Comparison of ENCODE assay signal across 18 cellular contexts in the genomic region with DNA sequence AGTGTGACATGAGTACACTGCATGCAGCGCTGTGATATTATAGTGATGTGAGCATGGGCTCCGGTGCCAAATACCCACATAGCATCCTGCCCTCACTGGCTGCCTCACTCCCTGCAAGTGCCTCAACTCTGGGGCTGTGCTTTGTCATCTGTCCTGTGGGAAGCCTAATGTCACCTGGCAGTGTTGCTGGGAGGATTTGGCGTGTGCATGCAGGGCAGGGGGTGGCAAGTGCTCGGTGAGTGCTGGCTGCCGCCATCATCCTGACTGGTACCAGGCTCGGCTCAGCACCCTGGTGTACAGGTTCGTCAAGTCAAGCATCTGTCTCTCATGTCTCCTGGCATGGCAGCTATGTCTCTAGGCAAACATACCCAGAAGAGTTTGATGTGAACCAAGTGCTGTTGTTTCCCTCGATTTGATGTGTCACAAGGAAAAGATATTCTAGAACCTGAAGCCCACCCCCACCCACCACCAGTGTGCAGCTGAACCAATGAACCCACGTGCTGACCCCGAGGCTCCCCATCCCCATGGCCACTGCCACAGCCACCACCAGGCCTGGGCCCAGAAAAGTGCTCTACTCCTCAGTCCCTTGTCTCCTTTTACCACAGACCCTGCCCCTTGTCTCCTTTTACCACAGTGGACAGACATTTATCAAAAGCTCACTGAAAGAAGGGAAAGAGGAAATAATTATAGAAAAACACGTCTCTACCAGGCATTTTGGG.
"Had no signal": no experiment of that assay in that cellular context is flagged by ENCODE, and none has a peak within 500 bp of the region (broad histone marks: within the 10 kb centered on the region; RNA-seq: fewer than 3 reads in every experiment).

No MANE protein-coding gene starts in this region.

- H3K4me1 Mint-ChIP-seq: activated B cell treated with CpG ODN at 0.5 μM for 24 hours; activated naive CD8-positive, alpha-beta T cell treated with anti-CD3 and anti-CD28 coated beads for 36 hours had no signal

- H3K27ac ChIP-seq: suprapubic skin had no signal

- DNase-seq: activated B cell treated with CpG ODN at 0.5 μM for 24 hours; activated CD4-positive, alpha-beta T cell treated with anti-CD3 and anti-CD28 coated beads for 48 hours; activated CD8-positive, alpha-beta T cell treated with anti-CD3 and anti-CD28 coated beads for 36 hours; activated gamma-delta T cell; activated naive CD8-positive, alpha-beta T cell treated with anti-CD3 and anti-CD28 coated beads for 36 hours; activated T-cell treated with anti-CD3 and anti-CD28 coated beads, Interleukin-2, amount 50 U/mL, for 72 hours; central memory CD4-positive, alpha-beta T cell; cortex of kidney; effector CD8-positive, alpha-beta T cell; left colon; retina; stimulated activated CD4-positive, alpha-beta T cell treated with anti-CD3 and anti-CD28 coated beads, Interleukin-4, amount 100 ng/mL, for 1 hour; stimulated activated naive CD8-positive, alpha-beta T cell treated with anti-CD3 and anti-CD28 coated beads, Interleukin-15, Interleukin-2, amounts not matched to agents 100 U/mL and 50 U/mL, for 24 hours; T-helper 2 cell had no signal

- H3K27me3 Mint-ChIP-seq: activated B cell treated with CpG ODN at 0.5 μM for 24 hours; activated CD8-positive, alpha-beta T cell treated with anti-CD3 and anti-CD28 coated beads for 36 hours; activated naive CD8-positive, alpha-beta T cell treated with anti-CD3 and anti-CD28 coated beads for 36 hours; brain had no signal

- H3K9me3 Mint-ChIP-seq: activated B cell treated with CpG ODN at 0.5 μM for 24 hours; activated naive CD8-positive, alpha-beta T cell treated with anti-CD3 and anti-CD28 coated beads for 36 hours; activated T-cell treated with anti-CD3 and anti-CD28 coated beads, Interleukin-2, amount 50 U/mL, for 72 hours; brain had no signal

- H3K9me3 ChIP-seq: suprapubic skin had no signal

- H3K4me3 Mint-ChIP-seq: activated B cell treated with CpG ODN at 0.5 μM for 24 hours; activated CD8-positive, alpha-beta T cell treated with anti-CD3 and anti-CD28 coated beads for 36 hours; activated naive CD8-positive, alpha-beta T cell treated with anti-CD3 and anti-CD28 coated beads for 36 hours; activated T-cell treated with anti-CD3 and anti-CD28 coated beads, Interleukin-2, amount 50 U/mL, for 72 hours; brain had no signal

- H3K4me3 ChIP-seq: suprapubic skin had no signal

- FAIRE-seq: frontal cortex, TTC549 had no signal

- H3K27me3 ChIP-seq: suprapubic skin had no signal

- H3K27ac Mint-ChIP-seq: activated B cell treated with CpG ODN at 0.5 μM for 24 hours; activated CD8-positive, alpha-beta T cell treated with anti-CD3 and anti-CD28 coated beads for 36 hours; activated naive CD8-positive, alpha-beta T cell treated with anti-CD3 and anti-CD28 coated beads for 36 hours; activated T-cell treated with anti-CD3 and anti-CD28 coated beads, Interleukin-2, amount 50 U/mL, for 72 hours had no signal

- H3K4me1 ChIP-seq: suprapubic skin had no signal

- ATAC-seq: activated CD8-positive, alpha-beta T cell treated with anti-CD3 and anti-CD28 coated beads for 36 hours; activated T-cell treated with anti-CD3 and anti-CD28 coated beads, Interleukin-2, amount 50 U/mL, for 72 hours; left colon; stimulated activated naive CD8-positive, alpha-beta T cell treated with anti-CD3 and anti-CD28 coated beads, Interleukin-15, Interleukin-2, amounts not matched to agents 100 U/mL and 50 U/mL, for 24 hours had no signal
